In genomic region chr6:129324345-129324744, GRCh38 we compare ENCODE assay signal across 30 cellular contexts.
"Had no signal": no experiment of that assay in that cellular context is flagged by ENCODE, and none has a peak within 500 bp of the region (broad histone marks: within the 10 kb centered on the region; RNA-seq: fewer than 3 reads in every experiment).

No MANE protein-coding gene starts in this region.

- DNase-seq: activated CD4-positive, alpha-beta memory T cell treated with anti-CD3 and anti-CD28 coated beads for 36 hours; activated CD4-positive, alpha-beta T cell treated with anti-CD3 and anti-CD28 coated beads for 36 hours; activated CD4-positive, alpha-beta T cell treated with anti-CD3 and anti-CD28 coated beads, Interleukin-2, amount 10 ng/mL, durations not matched to agents 24 days and 14 days; activated CD4-positive, CD25-positive, alpha-beta regulatory T cell; activated CD4-positive, CD25-positive, alpha-beta regulatory T cell treated with anti-CD3 and anti-CD28 coated beads, Interleukin-2, amount 50 U/mL, for 72 hours; activated CD8-positive, alpha-beta memory T cell treated with anti-CD3 and anti-CD28 coated beads, Interleukin-2, amount 10 ng/mL, durations not matched to agents 7 days and 5 days; activated CD8-positive, alpha-beta memory T cell treated with anti-CD3 and anti-CD28 coated beads, Interleukin-2, amount 50 U/mL, for 4 hours; activated CD8-positive, alpha-beta T cell treated with anti-CD3 and anti-CD28 coated beads, Interleukin-2, amount 10 ng/mL, durations not matched to agents 7 days and 5 days; activated effector memory CD4-positive, alpha-beta T cell treated with anti-CD3 and anti-CD28 coated beads, Interleukin-2, amount 50 U/mL, for 16 hours; activated naive CD4-positive, alpha-beta T cell treated with anti-CD3 and anti-CD28 coated beads for 36 hours; activated naive CD8-positive, alpha-beta T cell treated with anti-CD3 and anti-CD28 coated beads for 36 hours; activated naive CD8-positive, alpha-beta T cell treated with anti-CD3 and anti-CD28 coated beads, Interleukin-2, amount 50 U/mL, for 24 hours; activated T-cell treated with anti-CD3 and anti-CD28 coated beads, Interleukin-2, amount 50 U/mL, for 1 hour; activated T-cell treated with anti-CD3 and anti-CD28 coated beads, Interleukin-2, amount 50 U/mL, for 48 hours; adrenal gland; amygdala; aorta; body of pancreas; caudate nucleus; cortex of kidney; dermis blood vessel endothelial cell; effector CD4-positive, alpha-beta T cell; effector memory CD8-positive, alpha-beta T cell; erythroblast; foreskin keratinocyte; gastrocnemius medialis; glutamatergic neuron; heart left ventricle; T-helper 2 cell had no signal

- ATAC-seq: activated CD4-positive, alpha-beta T cell treated with anti-CD3 and anti-CD28 coated beads for 36 hours; activated CD8-positive, alpha-beta memory T cell treated with anti-CD3 and anti-CD28 coated beads, Interleukin-2, amount 10 ng/mL, durations not matched to agents 7 days and 5 days; activated CD8-positive, alpha-beta T cell treated with anti-CD3 and anti-CD28 coated beads, Interleukin-2, amount 10 ng/mL, durations not matched to agents 7 days and 5 days; activated naive CD8-positive, alpha-beta T cell treated with anti-CD3 and anti-CD28 coated beads, Interleukin-2, amount 50 U/mL, for 24 hours; body of pancreas; effector memory CD8-positive, alpha-beta T cell; foreskin keratinocyte; gastrocnemius medialis; heart left ventricle had no signal

- FAIRE-seq: colon had no signal
